Comparison of ENCODE assay signal across 8 cellular contexts in genomic region chr16:4616047-4616811, GRCh38. TPM values are rescaled to one million over a fixed set of nuclear protein-coding genes. Genes with fewer than 3 reads are reported as not detected.
A peak's percentile ranks its signal among the peaks of the same experiment; 100 is the strongest.
DNase-seq lines count a peak whose midpoint lies in the region; ATAC-seq and TF ChIP-seq lines count a peak whose summit lies in the region.

No MANE protein-coding gene starts in this region.

- under 1% methylated on average over 57 of the region's 57 CpGs for WGBS in liver

- H3K27me3 ChIP-seq in liver (ENCODE audit: control insufficient read depth in 4 of 4, insufficient read depth in 4 of 4, low read length in 3 of 4) = no peaks in the 10 kb centered on the region

- TF ChIP-seq CTCF in liver (IDR thresholded peaks at IDR 0.05; ENCODE audit: low read depth, low read length, missing input control) = no peak

- peaks cover 15 to 65% (median 41%) of the 10 kb centered on the region in 4 donors for H3K4me1 ChIP-seq in liver (ENCODE audit: control insufficient read depth in 4 of 4, insufficient read depth in 4 of 4, low read length in 3 of 4)

- peak; percentile 100 for DNase-seq in CD1c-positive myeloid dendritic cell (ENCODE audit: extremely low spot score)
- peak; percentile 99 for DNase-seq in NCI-H748 (lab: John Stamatoyannopoulos, UW; ENCODE audit: unreplicated experiment)
- DNase-seq in activated CD4-positive, alpha-beta T cell treated with anti-CD3 and anti-CD28 coated beads, Interleukin-2, amount 50 U/mL, for 4 hours = peak; percentile 99
- peak; percentile 100 for DNase-seq in dermis microvascular lymphatic vessel endothelial cell (ENCODE audit: low read depth in 2 of 2)
- peak; percentile 99 for DNase-seq in stimulated activated CD4-positive, alpha-beta T cell treated with anti-CD3 and anti-CD28 coated beads, Interleukin-4, amount 100 ng/mL, for 24 hours

- peak overlapping the region; percentile 99 to 100 for H3K27ac ChIP-seq in liver (ENCODE audit: low read depth in 1 of 2, low read length in 2 of 2)

- peak overlapping the region; percentile 46 to 74 (median 57) for H3K4me3 ChIP-seq in liver (ENCODE audit: low read depth in 1 of 3, low read length in 3 of 3)

- peak; percentile 71 for ATAC-seq in GM19372 (IDR thresholded peaks at IDR 0.05; ENCODE audit: low read depth, unreplicated experiment)
- ATAC-seq in HG03558 (IDR thresholded peaks at IDR 0.05; ENCODE audit: extremely low read depth, unreplicated experiment) = peak; percentile 53

- peak; percentile 15 to 45 for TF ChIP-seq RAD21 in liver (IDR thresholded peaks at IDR 0.05)

- H3K9me3 ChIP-seq in liver (ENCODE audit: control insufficient read depth in 4 of 4, low read length in 3 of 4) = no peaks in the 10 kb centered on the region

- peak overlapping the region; percentile 95 to 99 for H3K9ac ChIP-seq in liver (ENCODE audit: low read depth in 1 of 2, low read length in 2 of 2)

- no peaks in the 10 kb centered on the region for H3K36me3 ChIP-seq in liver (ENCODE audit: control insufficient read depth in 4 of 4, insufficient read depth in 3 of 4, low read depth in 1 of 4, low read length in 3 of 4)

TF ChIP-seq in liver, 16 proteins besides CTCF, POLR2A, EP300 and RAD21:
- peak in 1 of 2 donors; percentile 79 for TF ChIP-seq EGR1 (IDR thresholded peaks at IDR 0.05; ENCODE audit: low read depth in 2 of 2)
- peak in 1 of 2 donors; percentile 60 for TF ChIP-seq RXRA (IDR thresholded peaks at IDR 0.05)
- peak; percentile 24 for TF ChIP-seq NR2F2 (IDR thresholded peaks at IDR 0.05)
- TF ChIP-seq TAF1 (conservative IDR thresholded peaks at IDR 0.05) = peak; percentile 65
- TF ChIP-seq HNF4G (IDR thresholded peaks at IDR 0.05) = no peak
- TF ChIP-seq JUND (IDR thresholded peaks at IDR 0.05) = peak; percentile 22 to 51
- peak; percentile 94 for TF ChIP-seq REST (IDR thresholded peaks at IDR 0.05)
- TF ChIP-seq MAX (IDR thresholded peaks at IDR 0.05) = peak; percentile 80
- TF ChIP-seq HNF4A (conservative IDR thresholded peaks at IDR 0.05) = peak in 1 of 2 donors; percentile 20
- TF ChIP-seq SP1 (IDR thresholded peaks at IDR 0.05) = peak; percentile 74
- peak; percentile 99 for TF ChIP-seq ZBTB33 (IDR thresholded peaks at IDR 0.05)
- no peak for TF ChIP-seq ATF3 (IDR thresholded peaks at IDR 0.05)
- peak; percentile 63 for TF ChIP-seq YY1 (IDR thresholded peaks at IDR 0.05)
- peak; percentile 60 for TF ChIP-seq FOXA2 (IDR thresholded peaks at IDR 0.05)
- peak; percentile 76 for TF ChIP-seq FOXA1 (IDR thresholded peaks at IDR 0.05)
- TF ChIP-seq GABPA (IDR thresholded peaks at IDR 0.05 in 1 of 2, conservative IDR thresholded peaks at IDR 0.05 in 1 of 2) = peak in 1 of 2 donors; percentile 87
TF ChIP-seq in liver: peak in this region for 14.

RNA-seq across cellular contexts. Expression of gene UBALD1, which starts 1.5 kb away (rescaled TPM):
- total RNA-seq in dermis microvascular lymphatic vessel endothelial cell = 3.1 and 5.4 TPM in 2 replicates
- 1 to 10 TPM; 4.5 to 6.9 TPM for total RNA-seq in liver
- polyA plus RNA-seq in liver = 10 to 100 TPM in 1 of 2 donors, 1 to 10 TPM in 1; 8.2 to 22.4 TPM

RNA-seq across cellular contexts. Expression of gene MGRN1, which starts 8.4 kb away (rescaled TPM):
- 14.2 and 22.6 TPM in 2 replicates for total RNA-seq in dermis microvascular lymphatic vessel endothelial cell
- 10 to 100 TPM; 15.9 to 35.7 TPM for total RNA-seq in liver
- 10 to 100 TPM; 21.9 to 29.9 TPM for polyA plus RNA-seq in liver

Comparison
In these comparisons a context has a peak if more than half of its experiments do, and no peak if none do; other contexts are left out.
1. Peak in every context shown above with its lines: DNase-seq, ATAC-seq, H3K4me3 ChIP-seq and H3K27ac ChIP-seq.